Comparison of ENCODE assay signal across 8 cellular contexts in the genomic region with DNA sequence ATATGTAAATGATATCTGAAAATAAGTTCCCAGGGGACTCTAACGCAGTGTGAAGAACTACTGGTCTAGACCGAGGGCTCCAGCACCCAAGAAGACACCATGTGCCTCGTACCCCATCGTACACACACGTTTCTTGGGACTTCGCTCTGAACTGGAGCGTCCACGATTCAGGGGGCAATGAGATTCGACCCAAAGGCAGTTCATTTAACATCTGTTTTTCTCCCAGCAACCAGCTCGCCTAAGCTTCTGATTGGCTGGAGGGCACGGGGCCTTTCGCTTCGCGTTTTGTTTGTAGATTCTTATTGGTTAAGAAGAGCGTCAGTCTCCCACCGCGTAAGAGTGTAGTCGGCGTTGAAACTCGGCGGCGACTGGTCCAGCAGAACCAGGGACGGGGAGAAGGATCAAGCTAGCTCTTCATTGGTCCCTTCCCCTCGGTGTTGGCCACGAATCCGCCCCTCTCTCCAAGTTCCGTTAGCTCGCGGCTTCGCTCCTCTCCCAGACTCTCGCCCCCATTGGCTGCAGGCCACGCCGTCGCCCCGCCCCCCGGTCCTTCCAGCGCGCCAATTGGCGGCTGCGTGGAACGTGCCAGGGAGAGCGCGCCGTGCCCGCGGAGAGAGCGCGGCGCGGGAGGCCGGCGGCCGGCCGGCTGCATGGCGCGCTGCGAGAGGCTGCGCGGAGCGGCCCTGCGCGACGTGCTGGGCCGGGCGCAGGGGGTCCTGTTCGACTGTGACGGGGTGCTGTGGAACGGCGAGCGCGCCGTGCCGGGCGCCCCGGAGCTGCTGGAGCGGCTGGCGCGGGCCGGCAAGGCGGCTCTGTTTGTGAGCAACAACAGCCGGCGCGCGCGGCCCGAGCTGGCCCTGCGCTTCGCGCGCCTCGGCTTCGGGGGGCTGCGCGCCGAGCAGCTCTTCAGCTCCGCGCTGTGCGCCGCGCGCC. TPM values are rescaled to one million over a fixed set of nuclear protein-coding genes. Genes with fewer than 3 reads are reported as not detected.
DNase-seq lines count a peak whose midpoint lies in the region; ATAC-seq and TF ChIP-seq lines count a peak whose summit lies in the region.

A gene with protein sequence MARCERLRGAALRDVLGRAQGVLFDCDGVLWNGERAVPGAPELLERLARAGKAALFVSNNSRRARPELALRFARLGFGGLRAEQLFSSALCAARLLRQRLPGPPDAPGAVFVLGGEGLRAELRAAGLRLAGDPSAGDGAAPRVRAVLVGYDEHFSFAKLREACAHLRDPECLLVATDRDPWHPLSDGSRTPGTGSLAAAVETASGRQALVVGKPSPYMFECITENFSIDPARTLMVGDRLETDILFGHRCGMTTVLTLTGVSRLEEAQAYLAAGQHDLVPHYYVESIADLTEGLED (plus strand): TSS at position 591 of the 933 bp plus-strand sequence. CDS start 60 bp downstream, at position 651.

- H3K27me3 Mint-ChIP-seq in Calu3 (ENCODE audit: unreplicated experiment) (no peaks in the 10 kb centered on the region), endothelial cell (ENCODE audit: unreplicated experiment) (peaks cover 11% of the 10 kb centered on the region), mesothelial cell of epicardium (ENCODE audit: low read depth) (no peaks in the 10 kb centered on the region)

- WGBS in HUES64 = under 1% methylated on average over 101 of the region's 101 CpGs

- no peaks in the 10 kb centered on the region for H3F3A ChIP-seq in OCI-LY1 (ENCODE audit: insufficient read depth, low read length)

- H3K4me2 ChIP-seq in OCI-LY1 (ENCODE audit: low read length) = peak within 1 kb of the TSS; percentile 93

- intact Hi-C loops in Calu3 (cut with micrococcal nuclease; ENCODE audit: unreplicated experiment) = no loop called here

- H3K4me1 ChIP-seq in HUES64 (ENCODE audit: insufficient read depth, low read length) (peaks cover 4% of the 10 kb centered on the region; the same call in 1 of the 2 replicates), OCI-LY1 (ENCODE audit: insufficient read depth, low read length, severe bottlenecking) (peaks cover 42% of the 10 kb centered on the region)

- peaks cover 7% of the 10 kb centered on the region for H3K36me3 ChIP-seq in HUES64 (ENCODE audit: insufficient read depth, low read length)
- peaks cover 31% of the 10 kb centered on the region; the same call in 1 of the 2 replicates for H3K36me3 ChIP-seq in OCI-LY1 (ENCODE audit: insufficient read depth, low read length)

- BruUV-seq in Calu3 (replicated peaks; lab: Mats Ljungman, UMichigan) = no TSS peak

- H3K27ac Mint-ChIP-seq in Calu3 (ENCODE audit: unreplicated experiment) (peak within 1 kb of the TSS; percentile 92), endothelial cell (ENCODE audit: unreplicated experiment) (peak within 1 kb of the TSS; percentile 84), mesothelial cell of epicardium (peak within 1 kb of the TSS; percentile 98)

- no peaks in the 10 kb centered on the region for H3K9me2 ChIP-seq in OCI-LY1 (ENCODE audit: low read depth, low read length)

- H3K36me3 Mint-ChIP-seq in Calu3 (ENCODE audit: insufficient read depth, unreplicated experiment) (peaks cover 23% of the 10 kb centered on the region), endothelial cell (ENCODE audit: low read depth, unreplicated experiment) (no peaks in the 10 kb centered on the region), mesothelial cell of epicardium (no peaks in the 10 kb centered on the region)

- ATAC-seq in GM21447 (IDR thresholded peaks at IDR 0.05; ENCODE audit: unreplicated experiment) = peak; percentile 88

- H3K9ac ChIP-seq in HUES64 (ENCODE audit: low read depth, low read length) (peak within 1 kb of the TSS; percentile 76), OCI-LY1 (ENCODE audit: low read length) (peak within 1 kb of the TSS; percentile 87)

- H3K27ac ChIP-seq in HUES64 (ENCODE audit: low read depth, low read length) = peak within 1 kb of the TSS; percentile 50; the same call in 1 of the 2 replicates
- H3K27ac ChIP-seq in OCI-LY1 (ENCODE audit: low read depth, low read length, poor library complexity, severe bottlenecking) = peak within 1 kb of the TSS; percentile 91

- H4K20me1 ChIP-seq in OCI-LY1 (ENCODE audit: insufficient read depth, low read length) = no peaks in the 10 kb centered on the region

- H3K9me3 Mint-ChIP-seq in Calu3 (ENCODE audit: low read depth, unreplicated experiment) (no peaks in the 10 kb centered on the region), endothelial cell (ENCODE audit: unreplicated experiment) (no peaks in the 10 kb centered on the region), mesothelial cell of epicardium (no peaks in the 10 kb centered on the region)

- CTCF ChIA-PET in Calu3 (lab: Charles Lee) = interaction anchor here (0.6 to 2.0 kb wide), 8 partner anchors 9 to 133 kb away, joined by 3 to 27 read pairs (median 4); partner anchors contain the start of genes GGA1 and NOL12

- peaks cover 40% of the 10 kb centered on the region for H3K4me1 Mint-ChIP-seq in Calu3 (ENCODE audit: low read depth, unreplicated experiment)
- H3K4me1 Mint-ChIP-seq in endothelial cell (ENCODE audit: unreplicated experiment) = peaks cover 14% of the 10 kb centered on the region
- H3K4me1 Mint-ChIP-seq in mesothelial cell of epicardium = peaks cover 41% of the 10 kb centered on the region

- H3K79me2 ChIP-seq in OCI-LY1 (ENCODE audit: insufficient read depth, low read length) = peaks cover 39% of the 10 kb centered on the region

- DNase-seq in Calu3 (peak; percentile 99), endothelial cell (ENCODE audit: low spot score) (peak; percentile 99), mesothelial cell of epicardium (ENCODE audit: low spot score in 2 of 2, unreplicated experiment in 2 of 2) (peak; percentile 97 to 99)
- DNase-seq in activated CD8-positive, alpha-beta memory T cell treated with anti-CD3 and anti-CD28 coated beads, Interleukin-2, amount 50 U/mL, for 4 hours = peak; percentile 98
- DNase-seq in stimulated activated CD8-positive, alpha-beta memory T cell treated with anti-CD3 and anti-CD28 coated beads, Interleukin-15, amount 100 ng/mL, for 48 hours (ENCODE audit: low read depth in 2 of 2) = peak; percentile 96 to 97

- H3K4me3 Mint-ChIP-seq in Calu3 (ENCODE audit: low read depth, unreplicated experiment) = peak within 1 kb of the TSS; percentile 92
- H3K4me3 Mint-ChIP-seq in endothelial cell (ENCODE audit: unreplicated experiment) = peak within 1 kb of the TSS; percentile 94
- H3K4me3 Mint-ChIP-seq in mesothelial cell of epicardium = peak within 1 kb of the TSS; percentile 81

- H3K27me3 ChIP-seq in HUES64 (ENCODE audit: insufficient read depth, low read length) (no peaks in the 10 kb centered on the region), OCI-LY1 (ENCODE audit: insufficient read depth, low read length) (no peaks in the 10 kb centered on the region)

- H3K9me3 ChIP-seq in HUES64 (ENCODE audit: insufficient read depth, low read depth, low read length) = no peaks in the 10 kb centered on the region
- H3K9me3 ChIP-seq in OCI-LY1 (ENCODE audit: low read length) = no peaks in the 10 kb centered on the region

- H3K4me3 ChIP-seq in HUES64 (ENCODE audit: low read length) = peak within 1 kb of the TSS; percentile 59
- H3K4me3 ChIP-seq in OCI-LY1 (ENCODE audit: low read depth, low read length, poor library complexity, severe bottlenecking) = peak within 1 kb of the TSS; percentile 82

- H2AFZ ChIP-seq in OCI-LY1 (ENCODE audit: low read length) = no peak within 1 kb of the TSS

- TF ChIP-seq CTCF in Calu3 (IDR thresholded peaks at IDR 0.05; ENCODE audit: unreplicated experiment) = no peak
- TF ChIP-seq CTCF in OCI-LY1 (IDR thresholded peaks at IDR 0.05; ENCODE audit: low read length) = no peak
- TF ChIP-seq CTCF in endothelial cell (IDR thresholded peaks at IDR 0.05; ENCODE audit: unreplicated experiment) = no peak
- TF ChIP-seq CTCF in mesothelial cell of epicardium (IDR thresholded peaks at IDR 0.05; ENCODE audit: unreplicated experiment) = no peak

RNA-seq across cellular contexts. Expression of the gene that starts here (rescaled TPM):
- total RNA-seq in Calu3 (2022) (18.4 and 21.4 TPM in 2 replicates), endothelial cell (ENCODE audit: unreplicated experiment) (13.4 TPM), mesothelial cell of epicardium (15.6 to 16.5 TPM (median 16.1 TPM) in 3 replicates)
- 34.5 TPM for polyA plus RNA-seq in HUES64 (2013, experiment 1 of 2)
- polyA plus RNA-seq in HUES64 (2013, experiment 2 of 2) = 38.5 TPM

Comparison
In these comparisons a context has a peak if more than half of its experiments do, and no peak if none do; other contexts are left out.
1. Peak in every context shown above with its lines: DNase-seq, ATAC-seq, H3K4me3 ChIP-seq and H3K27ac ChIP-seq.